ENCODE assay signal across 1 cellular context in the genomic region with DNA sequence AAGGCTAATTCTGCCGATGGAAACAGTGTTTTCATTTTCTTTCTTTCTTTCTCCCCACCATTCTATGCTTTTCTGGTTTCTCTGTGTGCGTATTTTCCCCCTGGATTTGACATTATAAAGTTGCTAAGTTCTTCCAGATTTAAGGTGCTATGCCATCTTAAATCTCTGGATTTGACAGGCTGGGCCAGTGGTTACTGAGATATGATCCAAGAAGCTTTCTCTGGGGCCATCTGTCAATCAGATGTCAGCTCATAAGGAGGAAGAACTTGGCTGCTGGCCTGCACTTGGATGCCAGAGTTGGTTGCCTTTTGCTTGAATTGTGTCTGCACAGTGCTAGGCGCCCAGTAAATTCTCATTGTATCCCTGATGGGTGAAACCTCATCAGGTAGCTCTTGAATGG.
TF ChIP-seq lines count a peak whose summit lies in the region.

No MANE protein-coding gene starts in this region.

TF ChIP-seq in K562, 482 proteins besides CTCF, POLR2A, EP300 and RAD21:
- TF ChIP-seq TOE1 (IDR thresholded peaks at IDR 0.05; ENCODE audit: borderline replicate concordance) = no peak
- no peak for TF ChIP-seq TOE1 (CRISPR knock-in tag; IDR thresholded peaks at IDR 0.05; ENCODE audit: borderline replicate concordance, low read depth)
- no peak for TF ChIP-seq CXXC5 (CRISPR knock-in tag; IDR thresholded peaks at IDR 0.05)
- TF ChIP-seq, protein P1, sequence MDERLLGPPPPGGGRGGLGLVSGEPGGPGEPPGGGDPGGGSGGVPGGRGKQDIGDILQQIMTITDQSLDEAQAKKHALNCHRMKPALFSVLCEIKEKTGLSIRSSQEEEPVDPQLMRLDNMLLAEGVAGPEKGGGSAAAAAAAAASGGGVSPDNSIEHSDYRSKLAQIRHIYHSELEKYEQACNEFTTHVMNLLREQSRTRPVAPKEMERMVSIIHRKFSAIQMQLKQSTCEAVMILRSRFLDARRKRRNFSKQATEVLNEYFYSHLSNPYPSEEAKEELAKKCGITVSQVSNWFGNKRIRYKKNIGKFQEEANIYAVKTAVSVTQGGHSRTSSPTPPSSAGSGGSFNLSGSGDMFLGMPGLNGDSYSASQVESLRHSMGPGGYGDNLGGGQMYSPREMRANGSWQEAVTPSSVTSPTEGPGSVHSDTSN (CRISPR knock-in tag; IDR thresholded peaks at IDR 0.05; ENCODE audit: low read depth) = no peak
- TF ChIP-seq, protein P1 (tag; conservative IDR thresholded peaks at IDR 0.05; ENCODE audit: low read depth) = peak; percentile 87
- TF ChIP-seq MEIS2 (IDR thresholded peaks at IDR 0.05; ENCODE audit: partially characterized antibody) = peak; percentile 60
- TF ChIP-seq, protein P2, sequence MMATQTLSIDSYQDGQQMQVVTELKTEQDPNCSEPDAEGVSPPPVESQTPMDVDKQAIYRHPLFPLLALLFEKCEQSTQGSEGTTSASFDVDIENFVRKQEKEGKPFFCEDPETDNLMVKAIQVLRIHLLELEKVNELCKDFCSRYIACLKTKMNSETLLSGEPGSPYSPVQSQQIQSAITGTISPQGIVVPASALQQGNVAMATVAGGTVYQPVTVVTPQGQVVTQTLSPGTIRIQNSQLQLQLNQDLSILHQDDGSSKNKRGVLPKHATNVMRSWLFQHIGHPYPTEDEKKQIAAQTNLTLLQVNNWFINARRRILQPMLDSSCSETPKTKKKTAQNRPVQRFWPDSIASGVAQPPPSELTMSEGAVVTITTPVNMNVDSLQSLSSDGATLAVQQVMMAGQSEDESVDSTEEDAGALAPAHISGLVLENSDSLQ (IDR thresholded peaks at IDR 0.05) = peak; percentile 58
- no peak for TF ChIP-seq MAFK (IDR thresholded peaks at IDR 0.05; ENCODE audit: low read length)
